Comparison of ENCODE assay signal across 1 cellular context in the genomic region with DNA sequence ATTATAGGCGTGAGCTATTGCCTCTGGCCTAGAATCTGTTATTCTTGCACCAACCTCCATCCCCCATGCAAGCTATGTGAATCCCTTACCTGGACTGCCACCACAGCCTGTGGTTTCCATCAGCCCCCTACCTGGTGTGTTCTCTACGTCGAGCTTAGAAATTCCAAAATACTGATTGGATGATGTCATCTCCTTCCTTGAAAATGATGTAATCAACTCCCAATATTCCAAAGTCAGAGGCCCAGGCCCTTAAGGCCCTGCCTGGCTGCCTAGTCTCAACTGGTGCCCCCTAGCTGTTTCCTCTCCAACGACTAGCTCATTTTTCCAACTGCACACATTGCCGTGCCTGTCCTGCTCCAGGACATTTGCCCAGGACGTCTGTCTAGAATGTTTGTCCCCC.
TF ChIP-seq lines count a peak whose summit lies in the region.

No MANE protein-coding gene starts in this region.

TF ChIP-seq in neural cell, 6 proteins besides CTCF, POLR2A, EP300 and RAD21 (continued from another document):
- TF ChIP-seq, protein P1, sequence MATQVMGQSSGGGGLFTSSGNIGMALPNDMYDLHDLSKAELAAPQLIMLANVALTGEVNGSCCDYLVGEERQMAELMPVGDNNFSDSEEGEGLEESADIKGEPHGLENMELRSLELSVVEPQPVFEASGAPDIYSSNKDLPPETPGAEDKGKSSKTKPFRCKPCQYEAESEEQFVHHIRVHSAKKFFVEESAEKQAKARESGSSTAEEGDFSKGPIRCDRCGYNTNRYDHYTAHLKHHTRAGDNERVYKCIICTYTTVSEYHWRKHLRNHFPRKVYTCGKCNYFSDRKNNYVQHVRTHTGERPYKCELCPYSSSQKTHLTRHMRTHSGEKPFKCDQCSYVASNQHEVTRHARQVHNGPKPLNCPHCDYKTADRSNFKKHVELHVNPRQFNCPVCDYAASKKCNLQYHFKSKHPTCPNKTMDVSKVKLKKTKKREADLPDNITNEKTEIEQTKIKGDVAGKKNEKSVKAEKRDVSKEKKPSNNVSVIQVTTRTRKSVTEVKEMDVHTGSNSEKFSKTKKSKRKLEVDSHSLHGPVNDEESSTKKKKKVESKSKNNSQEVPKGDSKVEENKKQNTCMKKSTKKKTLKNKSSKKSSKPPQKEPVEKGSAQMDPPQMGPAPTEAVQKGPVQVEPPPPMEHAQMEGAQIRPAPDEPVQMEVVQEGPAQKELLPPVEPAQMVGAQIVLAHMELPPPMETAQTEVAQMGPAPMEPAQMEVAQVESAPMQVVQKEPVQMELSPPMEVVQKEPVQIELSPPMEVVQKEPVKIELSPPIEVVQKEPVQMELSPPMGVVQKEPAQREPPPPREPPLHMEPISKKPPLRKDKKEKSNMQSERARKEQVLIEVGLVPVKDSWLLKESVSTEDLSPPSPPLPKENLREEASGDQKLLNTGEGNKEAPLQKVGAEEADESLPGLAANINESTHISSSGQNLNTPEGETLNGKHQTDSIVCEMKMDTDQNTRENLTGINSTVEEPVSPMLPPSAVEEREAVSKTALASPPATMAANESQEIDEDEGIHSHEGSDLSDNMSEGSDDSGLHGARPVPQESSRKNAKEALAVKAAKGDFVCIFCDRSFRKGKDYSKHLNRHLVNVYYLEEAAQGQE (IDR thresholded peaks at IDR 0.05; ENCODE audit: borderline replicate concordance), result no peak
- no peak for TF ChIP-seq POLR2AphosphoS5 (IDR thresholded peaks at IDR 0.05)
- no peak for TF ChIP-seq MXI1 (conservative IDR thresholded peaks at IDR 0.05; ENCODE audit: poor library complexity, severe bottlenecking)
- TF ChIP-seq TAF1 (IDR thresholded peaks at IDR 0.05; ENCODE audit: low read depth), result no peak
- TF ChIP-seq EZH2 (IDR thresholded peaks at IDR 0.05; ENCODE audit: borderline replicate concordance, insufficient read depth, low read length, poor library complexity, severe bottlenecking), result no peak
